8 cellular contexts compared by ENCODE assay signal in the genomic region with DNA sequence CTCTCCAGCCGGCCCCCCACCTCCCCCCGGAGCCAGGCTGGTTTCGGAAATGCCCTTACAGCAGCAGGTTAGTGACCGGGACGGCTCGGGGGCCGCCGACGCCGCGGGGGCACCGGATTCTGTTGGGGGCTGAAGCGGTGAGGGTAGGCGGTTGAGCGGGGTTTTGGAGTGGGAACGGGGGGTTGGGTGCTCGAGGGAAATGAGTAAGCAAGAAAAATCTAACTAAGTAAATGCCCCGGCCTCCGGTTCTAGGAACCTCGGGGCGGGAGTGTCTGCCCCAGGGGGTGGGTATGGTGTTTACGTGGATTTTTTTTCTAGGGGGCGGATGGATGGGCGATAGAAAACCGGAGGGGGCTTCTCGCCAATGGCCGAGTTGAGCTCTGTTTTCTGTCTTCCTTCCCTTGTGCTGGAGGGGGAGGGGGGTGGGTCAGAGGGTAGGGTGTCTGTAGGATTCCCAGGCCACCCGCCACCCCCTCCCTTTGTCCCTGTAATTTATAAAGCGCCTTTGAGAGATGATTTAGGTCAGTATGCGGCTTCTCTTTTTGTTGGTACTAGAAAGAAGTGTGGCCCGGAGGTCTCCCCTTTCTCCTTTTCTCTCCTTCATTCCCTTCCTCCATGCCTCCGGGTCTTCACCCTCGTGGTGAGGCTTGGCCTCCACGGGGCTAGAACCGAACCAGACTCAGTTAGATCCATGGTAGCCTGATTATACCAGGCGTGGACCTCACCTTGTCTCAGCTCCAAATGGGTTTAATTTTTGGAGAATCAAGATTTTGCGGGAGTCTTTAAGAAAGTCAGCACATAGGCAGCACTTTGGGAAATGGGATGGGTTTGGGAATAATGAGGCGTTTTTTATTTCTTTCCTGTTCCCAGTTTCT. TPM values are rescaled to one million over a fixed set of nuclear protein-coding genes. Genes with fewer than 3 reads are reported as not detected.
DNase-seq lines count a peak whose midpoint lies in the region; ATAC-seq and TF ChIP-seq lines count a peak whose summit lies in the region.

No MANE protein-coding gene starts in this region.

- intact Hi-C loops in Calu3 (cut with micrococcal nuclease; ENCODE audit: unreplicated experiment): loop anchor here (1.0 to 5.0 kb wide), 5 partner anchors 51 to 312 kb away; a partner anchor contains a TSS

- peak overlapping the region; percentile 63 for H3K4me3 ChIP-seq in mononuclear cell (ENCODE audit: low read length)

- H3K9me3 ChIP-seq in mononuclear cell (ENCODE audit: low read depth, low read length): no peaks in the 10 kb centered on the region

- CTCF ChIA-PET in Calu3 (lab: Charles Lee): interaction anchor here (0.5 to 3.2 kb wide), 39 partner anchors 10 to 908 kb away, joined by 3 to 21 read pairs (median 4); a partner anchor contains a TSS

- peaks cover 22% of the 10 kb centered on the region for H3K4me1 Mint-ChIP-seq in Calu3 (ENCODE audit: low read depth, unreplicated experiment)

- no peaks in the 10 kb centered on the region for H3K27me3 ChIP-seq in mononuclear cell (ENCODE audit: insufficient read depth, low read length)

- peaks cover 71% of the 10 kb centered on the region for H3K36me3 Mint-ChIP-seq in Calu3 (ENCODE audit: insufficient read depth, unreplicated experiment)

- H3K4me3 Mint-ChIP-seq in Calu3 (ENCODE audit: low read depth, unreplicated experiment): peak overlapping the region; percentile 90

- H3K9me3 Mint-ChIP-seq in Calu3 (ENCODE audit: low read depth, unreplicated experiment): no peaks in the 10 kb centered on the region

- DNase-seq in Calu3 (peak; percentile 39), NCI-H2227 (lab: John Stamatoyannopoulos, UW; ENCODE audit: unreplicated experiment) (peak; percentile 47), dermis microvascular lymphatic vessel endothelial cell (ENCODE audit: low read depth in 2 of 2) (peak; percentile 51 to 90)
- DNase-seq in activated CD4-positive, alpha-beta T cell treated with anti-CD3 and anti-CD28 coated beads, Interleukin-2, amount 50 U/mL, for 24 hours (ENCODE audit: low read depth in 1 of 2, low spot score in 1 of 2): peak; percentile 69 to 70
- DNase-seq in stimulated activated CD8-positive, alpha-beta memory T cell treated with anti-CD3 and anti-CD28 coated beads, Interleukin-7, amount 100 ng/mL, for 4 hours (ENCODE audit: low read depth in 2 of 2): peak; percentile 84 to 86

- BruUV-seq in Calu3 (replicated peaks; lab: Mats Ljungman, UMichigan): no TSS peak

- TF ChIP-seq CTCF in Calu3 (IDR thresholded peaks at IDR 0.05; ENCODE audit: unreplicated experiment): no peak

- H3K27me3 Mint-ChIP-seq in Calu3 (ENCODE audit: unreplicated experiment): no peaks in the 10 kb centered on the region

- peaks cover 33% of the 10 kb centered on the region for H3K4me1 ChIP-seq in mononuclear cell (ENCODE audit: insufficient read depth, low read length)

- H3K27ac Mint-ChIP-seq in Calu3 (ENCODE audit: unreplicated experiment): peak overlapping the region; percentile 80

- ATAC-seq in HG02610 (IDR thresholded peaks at IDR 0.05; ENCODE audit: unreplicated experiment) (peak; percentile 2), GM18861 (IDR thresholded peaks at IDR 0.05; ENCODE audit: unreplicated experiment) (no peak)

RNA-seq across cellular contexts. Expression of a gene that starts 2.3 kb away (rescaled TPM):
- total RNA-seq in Calu3 (2022) (69.1 and 69.8 TPM in 2 replicates), dermis microvascular lymphatic vessel endothelial cell (3.5 and 5.1 TPM in 2 replicates), mononuclear cell (11.1 TPM)
